Comparison of ENCODE assay signal across 17 cellular contexts in the genomic region with DNA sequence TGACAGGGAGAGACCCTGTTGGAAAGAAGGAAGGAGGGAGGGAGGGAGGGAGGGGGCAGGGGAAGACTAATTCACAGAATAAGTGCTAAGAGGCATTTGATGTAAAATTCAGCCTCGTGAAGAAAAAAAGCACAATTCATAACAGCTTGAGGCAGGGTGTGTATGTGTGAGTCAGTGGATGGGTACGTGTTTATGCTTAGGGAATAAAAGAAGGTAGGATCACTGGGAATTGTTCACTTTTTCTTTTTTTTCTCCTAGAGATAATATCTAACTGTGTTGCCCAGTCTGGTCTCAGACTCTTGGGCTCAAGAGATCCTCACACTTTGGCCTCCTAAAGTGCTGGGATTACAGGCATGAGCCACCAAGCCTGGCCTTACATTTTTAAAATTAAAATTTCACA. TPM values are rescaled to one million over a fixed set of nuclear protein-coding genes. Genes with fewer than 3 reads are reported as not detected.
A peak's percentile ranks its signal among the peaks of the same experiment; 100 is the strongest.
DNase-seq lines count a peak whose midpoint lies in the region; ATAC-seq and TF ChIP-seq lines count a peak whose summit lies in the region.
"Had no signal": no experiment of that assay in that cellular context is flagged by ENCODE, and none has a peak within 500 bp of the region (broad histone marks: within the 10 kb centered on the region; RNA-seq: fewer than 3 reads in every experiment).

No MANE protein-coding gene starts in this region.

- ATAC-seq in esophagus mucosa: peak; percentile 72
- ATAC-seq: naive thymus-derived CD8-positive, alpha-beta T cell; right cardiac atrium had no signal

- H3K9ac ChIP-seq in GM23248: peak overlapping the region; percentile 67

- no peak overlapping the region for H2AFZ ChIP-seq in GM23248

- POLR2A ChIA-PET in RWPE1 (lab: Yijun Ruan, JAX; ENCODE audit: low non-redundant PET): no interaction called here

- H3K4me2 ChIP-seq in GM23248 (ENCODE audit: unreplicated experiment): peak overlapping the region; percentile 48

- in situ Hi-C loops in GM23248 (cut with MboI): no loop called here

- peaks cover 86% of the 10 kb centered on the region for H3K79me2 ChIP-seq in GM23248 (ENCODE audit: insufficient read depth)

- H3K4me1 ChIP-seq in GM23248 (ENCODE audit: insufficient read depth): peaks cover 31% of the 10 kb centered on the region

- no peaks in the 10 kb centered on the region for H3K9me3 ChIP-seq in GM23248 (ENCODE audit: low read depth)
- H3K9me3 ChIP-seq: left lung, tibial nerve had no signal

- no peaks in the 10 kb centered on the region for H3K27me3 ChIP-seq in GM23248 (replicated peaks; ENCODE audit: insufficient read depth)
- H3K27me3 ChIP-seq: left lung, tibial nerve had no signal

- no peak for TF ChIP-seq CTCF in RWPE1 (conservative IDR thresholded peaks at IDR 0.05; ENCODE audit: low read depth)

- CTCF ChIA-PET in RWPE1 (lab: Yijun Ruan, JAX): interaction anchor here (0.6 kb wide), 1 partner anchor 21 kb away, joined by 3 read pairs; no protein-coding TSS in a partner anchor

- peaks cover 17% of the 10 kb centered on the region for H3K36me3 ChIP-seq in GM23248 (ENCODE audit: low read depth)

- no peaks in the 10 kb centered on the region for H4K20me1 ChIP-seq in GM23248 (ENCODE audit: insufficient read depth)

- H3F3A ChIP-seq in GM23248 (ENCODE audit: insufficient read depth): peaks cover 38% of the 10 kb centered on the region

- H3K4me3 ChIP-seq in GM23248: no peak overlapping the region
- H3K4me3 ChIP-seq: left lung, tibial nerve had no signal

- 25 to 34% methylated on average over 2 of the region's 2 CpGs for WGBS in GM23248 (ENCODE audit: low coverage in 1 of 2, low lambda C conversion rate in 2 of 2, missing lambda C conversion rate in 2 of 2), 2 experiments

- H3K9me2 ChIP-seq in GM23248 (ENCODE audit: insufficient read depth): no peaks in the 10 kb centered on the region

- peak; percentile 77 for DNase-seq in GM23248
- DNase-seq in RWPE1 (ENCODE audit: low spot score): peak; percentile 83
- DNase-seq in pulmonary artery endothelial cell (ENCODE audit: low read depth, low spot score): peak; percentile 20
- DNase-seq in GF-D8 (lab: John Stamatoyannopoulos, UW): no peak
- no peak for DNase-seq in activated CD8-positive, alpha-beta memory T cell treated with anti-CD3 and anti-CD28 coated beads, Interleukin-2, amount 50 U/mL, for 4 hours
- no peak for DNase-seq in iPS-NIHi11 (ENCODE audit: low spot score)
- DNase-seq: activated naive CD4-positive, alpha-beta T cell treated with Interleukin-2 at 50 U/mL for 16 hours; cerebellar nuclear complex; hippocampal formation; left lung; naive thymus-derived CD8-positive, alpha-beta T cell; NCI-H1092 treated with DMSO at 0.1 percent for 48 hours; right cardiac atrium; stimulated activated CD4-positive, alpha-beta T cell treated with anti-CD3 and anti-CD28 coated beads, Interleukin-2, amount 100 ng/mL, for 24 hours had no signal

- peak overlapping the region; percentile 93 for H3K27ac ChIP-seq in GM23248
- peak overlapping the region; percentile 78 for H3K27ac ChIP-seq in RWPE1
- H3K27ac ChIP-seq: left lung, tibial nerve, VCaP had no signal

RNA-seq across cellular contexts. Expression of gene WDR33, which starts 39.2 kb away (rescaled TPM):
- total RNA-seq in GM23248 (2014; rRNA removed; shearing (Covaris generic)): 16.9 and 36.9 TPM in 2 replicates
- 39.3 and 43.8 TPM in 2 replicates for polyA plus RNA-seq in GM23248 (2016; fragmentation: Nextera tagmentation; extraction: Ambion mirVana)
- total RNA-seq in esophagus mucosa (38.3 TPM), pulmonary artery endothelial cell (27.0 and 42.8 TPM in 2 replicates)

Comparison
In these comparisons a context has a peak if more than half of its experiments do, and no peak if none do; other contexts are left out.
1. DNase-seq: peak in GM23248 (single experiment), RWPE1 (single experiment) and pulmonary artery endothelial cell (single experiment); none in GF-D8 (single experiment), activated CD8-positive, alpha-beta memory T cell treated with anti-CD3 and anti-CD28 coated beads, Interleukin-2, amount 50 U/mL, for 4 hours (single experiment) and iPS-NIHi11 (single experiment).